ENCODE assay signal across 8 cellular contexts in the genomic region with DNA sequence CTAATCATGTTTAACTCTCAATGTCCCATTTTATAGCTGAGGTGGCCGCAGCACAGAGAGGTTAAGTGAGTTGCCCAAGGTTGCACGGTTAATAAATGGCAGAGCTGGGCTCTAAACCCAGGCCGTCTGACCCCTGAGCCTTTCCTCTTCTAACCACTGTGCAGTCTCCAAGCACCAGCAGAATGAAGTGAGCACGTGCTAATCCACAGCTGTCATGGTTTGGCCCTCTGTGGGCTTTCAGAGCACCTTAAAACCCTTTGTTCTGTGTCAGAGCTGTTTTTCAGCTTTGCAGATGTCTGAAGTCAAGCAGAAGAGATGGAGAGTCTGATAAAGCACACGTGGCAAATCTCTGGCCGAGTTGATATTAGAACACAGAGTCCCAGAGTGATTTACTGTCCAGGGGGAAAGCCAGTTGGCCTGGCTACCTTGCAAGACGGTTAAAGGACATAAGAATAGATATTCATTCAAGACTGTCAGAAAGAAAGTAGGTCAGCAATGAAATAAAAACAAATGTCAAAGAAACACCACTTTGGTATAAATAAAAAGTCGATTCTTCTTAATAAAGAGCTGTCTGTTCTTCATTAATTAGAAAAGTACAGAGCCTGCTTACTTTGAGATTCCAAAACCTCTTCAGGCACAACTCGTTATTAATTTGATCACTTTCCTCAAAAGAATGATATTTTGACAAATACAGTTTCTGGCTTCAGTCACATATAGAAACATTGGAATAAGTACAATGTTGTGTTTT.
DNase-seq lines count a peak whose midpoint lies in the region; ATAC-seq and TF ChIP-seq lines count a peak whose summit lies in the region.

No MANE protein-coding gene starts in this region.

- peak overlapping the region; percentile 44 to 85 (median 69) for H3K27ac ChIP-seq in esophagus squamous epithelium

- H3K4me3 Mint-ChIP-seq in activated CD4-positive, alpha-beta T cell treated with anti-CD3 and anti-CD28 coated beads, Interleukin-2, amount 10 ng/mL, durations not matched to agents 24 days and 14 days, result peak overlapping the region; percentile 71

- peak; percentile 43 for DNase-seq in stimulated activated CD4-positive, alpha-beta T cell treated with anti-CD3 and anti-CD28 coated beads, Interleukin-15, amount 100 ng/mL, for 24 hours
- DNase-seq in stimulated activated CD4-positive, alpha-beta T cell treated with anti-CD3 and anti-CD28 coated beads, Interleukin-2, amount 100 ng/mL, for 48 hours, result no peak
- peak; percentile 81 for DNase-seq in activated CD4-positive, alpha-beta T cell treated with anti-CD3 and anti-CD28 coated beads, Interleukin-2, amount 10 ng/mL, durations not matched to agents 24 days and 14 days
- DNase-seq in esophagus squamous epithelium (lab: John Stamatoyannopoulos, UW) (no peak), non-pigmented ciliary epithelial cell (ENCODE audit: low read depth) (peak; percentile 88), posterior cingulate gyrus (no peak), Kasumi-1 (lab: John Stamatoyannopoulos, UW) (no peak)

- no peaks in the 10 kb centered on the region for H3K27me3 Mint-ChIP-seq in activated CD4-positive, alpha-beta T cell treated with anti-CD3 and anti-CD28 coated beads, Interleukin-2, amount 10 ng/mL, durations not matched to agents 24 days and 14 days

- H3K27ac Mint-ChIP-seq in activated CD4-positive, alpha-beta T cell treated with anti-CD3 and anti-CD28 coated beads, Interleukin-2, amount 10 ng/mL, durations not matched to agents 24 days and 14 days, result peak overlapping the region; percentile 88

- H3K27me3 ChIP-seq in esophagus squamous epithelium, result no peaks in the 10 kb centered on the region

- 33 to 43% methylated on average over 9 of the region's 9 CpGs for WGBS in esophagus squamous epithelium, 2 donors

- no peaks in the 10 kb centered on the region for H3K36me3 ChIP-seq in esophagus squamous epithelium

- no peak for TF ChIP-seq CTCF in esophagus squamous epithelium (IDR thresholded peaks at IDR 0.05)

- ATAC-seq in GM21526 (IDR thresholded peaks at IDR 0.05; ENCODE audit: low FRiP score, unreplicated experiment), result no peak

- peaks cover 16% of the 10 kb centered on the region for H3K36me3 Mint-ChIP-seq in activated CD4-positive, alpha-beta T cell treated with anti-CD3 and anti-CD28 coated beads, Interleukin-2, amount 10 ng/mL, durations not matched to agents 24 days and 14 days (ENCODE audit: low read depth)

- H3K9me3 ChIP-seq in esophagus squamous epithelium, result no peaks in the 10 kb centered on the region

- TF ChIP-seq POLR2A in esophagus squamous epithelium (IDR thresholded peaks at IDR 0.05), result no peak

- H3K4me3 ChIP-seq in esophagus squamous epithelium, result peak overlapping the region in 1 of 4 donors; percentile 22

- peaks cover 14 to 27% (median 20%) of the 10 kb centered on the region in 3 donors for H3K4me1 ChIP-seq in esophagus squamous epithelium

- intact Hi-C loops in activated CD4-positive, alpha-beta T cell treated with anti-CD3 and anti-CD28 coated beads, Interleukin-2, amount 10 ng/mL, durations not matched to agents 24 days and 14 days (cut with micrococcal nuclease), result loop anchor here (1.0 to 5.0 kb wide), 8 partner anchors 18 to 857 kb away; partner anchors contain the start of genes CRADD, EEA1 and SOCS2
- intact Hi-C loops in esophagus squamous epithelium (cut with DNase I) (no loop called here), posterior cingulate gyrus (cut with DNase I) (no loop called here)

- peaks cover 46% of the 10 kb centered on the region for H3K4me1 Mint-ChIP-seq in activated CD4-positive, alpha-beta T cell treated with anti-CD3 and anti-CD28 coated beads, Interleukin-2, amount 10 ng/mL, durations not matched to agents 24 days and 14 days

- H3K9me3 Mint-ChIP-seq in activated CD4-positive, alpha-beta T cell treated with anti-CD3 and anti-CD28 coated beads, Interleukin-2, amount 10 ng/mL, durations not matched to agents 24 days and 14 days, result peaks cover 17% of the 10 kb centered on the region

Comparison
In these comparisons a context has a peak if more than half of its experiments do, and no peak if none do; other contexts are left out.
1. DNase-seq: peak in stimulated activated CD4-positive, alpha-beta T cell treated with anti-CD3 and anti-CD28 coated beads, Interleukin-15, amount 100 ng/mL, for 24 hours (single experiment), activated CD4-positive, alpha-beta T cell treated with anti-CD3 and anti-CD28 coated beads, Interleukin-2, amount 10 ng/mL, durations not matched to agents 24 days and 14 days (single experiment) and non-pigmented ciliary epithelial cell (single experiment); none in stimulated activated CD4-positive, alpha-beta T cell treated with anti-CD3 and anti-CD28 coated beads, Interleukin-2, amount 100 ng/mL, for 48 hours (0 of 2), esophagus squamous epithelium (single experiment), posterior cingulate gyrus (0 of 10) and Kasumi-1 (0 of 2).